In genomic region chr10:71836594-71836970, GRCh38 we compare ENCODE assay signal across 8 cellular contexts. TPM values are rescaled to one million over a fixed set of nuclear protein-coding genes. Genes with fewer than 3 reads are reported as not detected.
A peak's percentile ranks its signal among the peaks of the same experiment; 100 is the strongest.
DNase-seq lines count a peak whose midpoint lies in the region; ATAC-seq and TF ChIP-seq lines count a peak whose summit lies in the region.

No MANE protein-coding gene starts in this region.

- H3K9me3 ChIP-seq in OCI-LY7 (ENCODE audit: low read length): no peaks in the 10 kb centered on the region

- ATAC-seq in GM21423 (IDR thresholded peaks at IDR 0.05; ENCODE audit: unreplicated experiment): peak; percentile 23
- peak; percentile 50 for ATAC-seq in left ventricle myocardium superior

- peak overlapping the region; percentile 55 for H3K4me3 ChIP-seq in OCI-LY7 (ENCODE audit: low read depth, low read length, poor library complexity, severe bottlenecking)

- no peaks in the 10 kb centered on the region for H3K9me2 ChIP-seq in OCI-LY7 (ENCODE audit: insufficient read depth, low read length)

- H3K9me3 Mint-ChIP-seq in type B pancreatic cell: no peaks in the 10 kb centered on the region
- no peaks in the 10 kb centered on the region for H3K9me3 Mint-ChIP-seq in activated T-helper 2 cell treated with anti-CD3 and anti-CD28 coated beads, Interferon-gamma antibody, Interleukin-2, Interleukin-4, amounts not matched to agents 10 μg/mL and 5 μg/mL and 100 μg/mL, durations not matched to agents 14 hours and 24 hours and 36 hours

- H3K79me2 ChIP-seq in OCI-LY7 (ENCODE audit: insufficient read depth, low read depth, low read length): peaks cover 85% of the 10 kb centered on the region

- peak overlapping the region; percentile 53 for H3K4me3 Mint-ChIP-seq in type B pancreatic cell
- H3K4me3 Mint-ChIP-seq in activated T-helper 2 cell treated with anti-CD3 and anti-CD28 coated beads, Interferon-gamma antibody, Interleukin-2, Interleukin-4, amounts not matched to agents 10 μg/mL and 5 μg/mL and 100 μg/mL, durations not matched to agents 14 hours and 24 hours and 36 hours (ENCODE audit: low read depth): no peak overlapping the region

- peaks cover 54% of the 10 kb centered on the region for H3K4me1 Mint-ChIP-seq in type B pancreatic cell (ENCODE audit: unreplicated experiment)
- H3K4me1 Mint-ChIP-seq in activated T-helper 2 cell treated with anti-CD3 and anti-CD28 coated beads, Interferon-gamma antibody, Interleukin-2, Interleukin-4, amounts not matched to agents 10 μg/mL and 5 μg/mL and 100 μg/mL, durations not matched to agents 14 hours and 24 hours and 36 hours (ENCODE audit: low read depth): peaks cover 19% of the 10 kb centered on the region

- no peak for TF ChIP-seq CTCF in OCI-LY7 (conservative IDR thresholded peaks at IDR 0.05; ENCODE audit: low read length)
- no peak for TF ChIP-seq CTCF in type B pancreatic cell (conservative IDR thresholded peaks at IDR 0.05)

- H3K27ac Mint-ChIP-seq in type B pancreatic cell: peak overlapping the region; percentile 87
- no peak overlapping the region for H3K27ac Mint-ChIP-seq in activated T-helper 2 cell treated with anti-CD3 and anti-CD28 coated beads, Interferon-gamma antibody, Interleukin-2, Interleukin-4, amounts not matched to agents 10 μg/mL and 5 μg/mL and 100 μg/mL, durations not matched to agents 14 hours and 24 hours and 36 hours

- peaks cover 34% of the 10 kb centered on the region for H3K36me3 ChIP-seq in OCI-LY7 (ENCODE audit: insufficient read depth, low read length)

- intact Hi-C loops in OCI-LY7 (cut with micrococcal nuclease; ENCODE audit: unreplicated experiment) (loop anchor here (1.0 kb wide), 3 partner anchors 23 to 60 kb away; no protein-coding TSS in a partner anchor), left ventricle myocardium superior (cut with micrococcal nuclease) (no loop called here)
- intact Hi-C loops in activated T-helper 2 cell treated with anti-CD3 and anti-CD28 coated beads, Interferon-gamma antibody, Interleukin-2, Interleukin-4, amounts not matched to agents 10 μg/mL and 5 μg/mL and 100 μg/mL, durations not matched to agents 14 hours and 24 hours and 36 hours (cut with micrococcal nuclease): loop anchor here (2.0 kb wide), 1 partner anchor 60 kb away; no protein-coding TSS in a partner anchor

- POLR2A ChIA-PET in OCI-LY7 (lab: Charles Lee): interaction anchor here (1.1 to 5.5 kb wide), 10 partner anchors 9 to 166 kb away, joined by 3 to 35 read pairs (median 4); partner anchors contain the start of gene PSAP

- DNase-seq in A172 (ENCODE audit: low spot score) (peak; percentile 10), OCI-LY7 (ENCODE audit: low spot score) (peak; percentile 38), left ventricle myocardium superior (no peak), type B pancreatic cell (ENCODE audit: extremely low spot score, unreplicated experiment) (no peak), GM19238 (ENCODE audit: insufficient read length, low spot score) (no peak), NCI-H510A treated with DMSO at 0.1 percent for 48 hours (lab: John Stamatoyannopoulos, UW) (no peak)
- no peak for DNase-seq in activated T-helper 2 cell treated with anti-CD3 and anti-CD28 coated beads, Interferon-gamma antibody, Interleukin-2, Interleukin-4, amounts not matched to agents 10 μg/mL and 5 μg/mL and 100 μg/mL, durations not matched to agents 14 hours and 24 hours and 36 hours (ENCODE audit: low spot score)

- H3K27me3 Mint-ChIP-seq in type B pancreatic cell: no peaks in the 10 kb centered on the region
- H3K27me3 Mint-ChIP-seq in activated T-helper 2 cell treated with anti-CD3 and anti-CD28 coated beads, Interferon-gamma antibody, Interleukin-2, Interleukin-4, amounts not matched to agents 10 μg/mL and 5 μg/mL and 100 μg/mL, durations not matched to agents 14 hours and 24 hours and 36 hours (ENCODE audit: low read depth): no peaks in the 10 kb centered on the region

- peak overlapping the region; percentile 71 for H3K4me2 ChIP-seq in OCI-LY7 (ENCODE audit: low read length)

- H4K20me1 ChIP-seq in OCI-LY7 (ENCODE audit: insufficient read depth, low read length): peaks cover 13% of the 10 kb centered on the region; the same call in 1 of the 2 replicates

- peaks cover 15% of the 10 kb centered on the region for H3K36me3 Mint-ChIP-seq in type B pancreatic cell
- peaks cover 7% of the 10 kb centered on the region for H3K36me3 Mint-ChIP-seq in activated T-helper 2 cell treated with anti-CD3 and anti-CD28 coated beads, Interferon-gamma antibody, Interleukin-2, Interleukin-4, amounts not matched to agents 10 μg/mL and 5 μg/mL and 100 μg/mL, durations not matched to agents 14 hours and 24 hours and 36 hours (ENCODE audit: low read depth)

- CTCF ChIA-PET in OCI-LY7 (lab: Charles Lee; ENCODE audit: unreplicated experiment): interaction anchor here (1.0 to 2.8 kb wide), 5 partner anchors 12 to 124 kb away, joined by 3 to 14 read pairs (median 4); no protein-coding TSS in a partner anchor

- peaks cover 86% of the 10 kb centered on the region for H3K4me1 ChIP-seq in OCI-LY7 (ENCODE audit: insufficient read depth, low read length, poor library complexity, severe bottlenecking)

- no peak overlapping the region for H2AFZ ChIP-seq in OCI-LY7 (ENCODE audit: low read length)

- peak overlapping the region; percentile 87 for H3K27ac ChIP-seq in OCI-LY7 (ENCODE audit: low read depth, low read length, poor library complexity, severe bottlenecking)

- TSS peak; percentile 71 for BruUV-seq in OCI-LY7 (replicated peaks; lab: Mats Ljungman, UMichigan)

RNA-seq across cellular contexts. Expression of gene PSAP, which starts 14.5 kb away (rescaled TPM):
- 495 and 497 TPM in 2 replicates for total RNA-seq in A172 (2014; rRNA removed; shearing (Covaris generic))
- total RNA-seq in OCI-LY7 (2014; rRNA removed; shearing (Covaris generic)): 156 and 163 TPM in 2 replicates
- total RNA-seq in OCI-LY7 (2022) (186 and 200 TPM in 2 replicates), left ventricle myocardium superior (1,798 TPM), type B pancreatic cell (ENCODE audit: low replicate concordance) (487 and 577 TPM in 2 replicates)
- 108 and 110 TPM in 2 replicates for total RNA-seq in activated T-helper 2 cell treated with anti-CD3 and anti-CD28 coated beads, Interferon-gamma antibody, Interleukin-2, Interleukin-4, amounts not matched to agents 10 μg/mL and 5 μg/mL and 100 μg/mL, durations not matched to agents 14 hours and 24 hours and 36 hours

Comparison
In these comparisons a context has a peak if more than half of its experiments do, and no peak if none do; other contexts are left out.
1. DNase-seq: peak in A172 (single experiment) and OCI-LY7 (single experiment); none in left ventricle myocardium superior (single experiment), type B pancreatic cell (single experiment), GM19238 (single experiment), activated T-helper 2 cell treated with anti-CD3 and anti-CD28 coated beads, Interferon-gamma antibody, Interleukin-2, Interleukin-4, amounts not matched to agents 10 μg/mL and 5 μg/mL and 100 μg/mL, durations not matched to agents 14 hours and 24 hours and 36 hours (single experiment) and NCI-H510A treated with DMSO at 0.1 percent for 48 hours (single experiment).